In genomic region chr19:15280915-15281683, GRCh38 we compare ENCODE assay signal across 7 cellular contexts. TPM values are rescaled to one million over a fixed set of nuclear protein-coding genes. Genes with fewer than 3 reads are reported as not detected.
DNase-seq lines count a peak whose midpoint lies in the region; ATAC-seq and TF ChIP-seq lines count a peak whose summit lies in the region.

No MANE protein-coding gene starts in this region.

- no peak overlapping the region; the same call in 2 of the 3 replicates for H3K4me3 Mint-ChIP-seq in GM23338

- ATAC-seq in GM23338 (peak; percentile 34), HG03432 (IDR thresholded peaks at IDR 0.05; ENCODE audit: unreplicated experiment) (no peak), HG03095 (IDR thresholded peaks at IDR 0.05; ENCODE audit: unreplicated experiment) (no peak)

- H3K4me1 ChIP-seq in GM23338 (ENCODE audit: insufficient read depth) (peaks cover 71% of the 10 kb centered on the region), ascending aorta (peaks cover 37 to 95% of the 10 kb centered on the region in 2 donors), hepatocyte (ENCODE audit: insufficient read depth) (peaks cover 70% of the 10 kb centered on the region)

- H3K27me3 ChIP-seq in GM23338 (ENCODE audit: insufficient read depth) (no peaks in the 10 kb centered on the region), ascending aorta (no peaks in the 10 kb centered on the region), hepatocyte (no peaks in the 10 kb centered on the region)

- H3K4me1 Mint-ChIP-seq in GM23338: peaks cover 80% of the 10 kb centered on the region

- H3K79me2 ChIP-seq in GM23338 (replicated peaks; ENCODE audit: insufficient read depth): peaks cover 100% of the 10 kb centered on the region
- H3K79me2 ChIP-seq in hepatocyte: peaks cover 100% of the 10 kb centered on the region

- H3K36me3 ChIP-seq in GM23338 (ENCODE audit: insufficient read depth) (no peaks in the 10 kb centered on the region), ascending aorta (peaks cover 0 to 2% of the 10 kb centered on the region in 2 donors), hepatocyte (replicated peaks; ENCODE audit: insufficient read depth, low read depth) (no peaks in the 10 kb centered on the region)

- H3K27ac Mint-ChIP-seq in GM23338: peak overlapping the region; percentile 75

- H3K9me3 Mint-ChIP-seq in GM23338: no peaks in the 10 kb centered on the region

- no peak for DNase-seq in GM23338 (ENCODE audit: low spot score)
- DNase-seq in NCI-H2171 (lab: John Stamatoyannopoulos, UW): peak; percentile 84
- DNase-seq in ascending aorta (ENCODE audit: low spot score in 2 of 2): peak in 1 of 2 donors; percentile 84
- peak; percentile 81 for DNase-seq in hepatocyte (ENCODE audit: low spot score)
- peak; percentile 89 for DNase-seq in retina

- 0 out of 2 replicates have a peak, but pooled peaks cover 7% of the 10 kb centered on the region for H3F3A ChIP-seq in GM23338 (replicated peaks; ENCODE audit: low read depth)

- no peaks in the 10 kb centered on the region for H3K36me3 Mint-ChIP-seq in GM23338 (ENCODE audit: low read depth)

- H3K4me3 ChIP-seq in GM23338: no peak overlapping the region
- H3K4me3 ChIP-seq in ascending aorta: no peak overlapping the region
- no peak overlapping the region for H3K4me3 ChIP-seq in hepatocyte

- H3K27ac ChIP-seq in GM23338 (ENCODE audit: low read depth) (peak overlapping the region; percentile 87), ascending aorta (peak overlapping the region; percentile 71 to 73), hepatocyte (peak overlapping the region; percentile 78)

- peaks cover 11% of the 10 kb centered on the region for H3K27me3 Mint-ChIP-seq in GM23338 (ENCODE audit: insufficient read depth, low read depth, poor library complexity)

- H3K9me2 ChIP-seq in GM23338 (ENCODE audit: insufficient read depth) (no peaks in the 10 kb centered on the region), hepatocyte (replicated peaks; ENCODE audit: insufficient read depth) (no peaks in the 10 kb centered on the region)

- H4K20me1 ChIP-seq in GM23338 (replicated peaks; ENCODE audit: insufficient read depth) (peaks cover 97% of the 10 kb centered on the region), hepatocyte (ENCODE audit: insufficient read depth, poor library complexity, severe bottlenecking) (peaks cover 100% of the 10 kb centered on the region)

- TF ChIP-seq CTCF in GM23338 (conservative IDR thresholded peaks at IDR 0.05; ENCODE audit: low read depth in 2 of 2) (no peak), ascending aorta (IDR thresholded peaks at IDR 0.05) (peak in 2 of 3 experiments; percentile 21 to 23), hepatocyte (IDR thresholded peaks at IDR 0.05; ENCODE audit: poor library complexity) (peak; percentile 16)

- H2AFZ ChIP-seq in GM23338 (no peak overlapping the region), hepatocyte (no peak overlapping the region)

- intact Hi-C loops in ascending aorta (cut with DNase I): loop anchor here (2.0 to 5.0 kb wide), 2 partner anchors 14 to 46 kb away; no protein-coding TSS in a partner anchor

- 41% methylated on average over 12 of the region's 12 CpGs for WGBS in hepatocyte (ENCODE audit: low lambda C conversion rate, missing lambda C conversion rate)

- no peaks in the 10 kb centered on the region for H3K9me3 ChIP-seq in ascending aorta
- no peaks in the 10 kb centered on the region for H3K9me3 ChIP-seq in hepatocyte (ENCODE audit: low read depth)

- 0 out of 2 replicates have a peak overlapping the region, but pooled peaks have one; percentile 3 for H3K4me2 ChIP-seq in GM23338
- peak overlapping the region; percentile 63 for H3K4me2 ChIP-seq in hepatocyte

TF ChIP-seq in GM23338, 12 proteins besides CTCF, POLR2A, EP300 and RAD21:
- no peak for TF ChIP-seq EZH2 (IDR thresholded peaks at IDR 0.05; ENCODE audit: low read depth, unreplicated experiment)
- TF ChIP-seq NANOG (IDR thresholded peaks at IDR 0.05; ENCODE audit: borderline replicate concordance): no peak
- no peak for TF ChIP-seq ZNF114 (CRISPR knock-in tag; IDR thresholded peaks at IDR 0.05)

RNA-seq across cellular contexts. Expression of gene EPHX3, which starts 48.9 kb away (rescaled TPM):
- total RNA-seq in GM23338 (2014; rRNA removed; shearing (Covaris generic)): 15.0 and 24.8 TPM in 2 replicates
- polyA plus RNA-seq in GM23338 (2016; fragmentation: Nextera tagmentation; extraction: Ambion mirVana) (19.7 and 19.8 TPM in 2 replicates), hepatocyte (3.5 and 3.6 TPM in 2 replicates)
- total RNA-seq in ascending aorta (not detected), hepatocyte (0.36 and 1.6 TPM in 2 replicates)

RNA-seq across cellular contexts. Expression of gene BRD4, which starts 51.2 kb away (rescaled TPM):
- 63.5 and 63.8 TPM in 2 replicates for total RNA-seq in GM23338 (2014; rRNA removed; shearing (Covaris generic))
- 115 and 127 TPM in 2 replicates for polyA plus RNA-seq in GM23338 (2016; fragmentation: Nextera tagmentation; extraction: Ambion mirVana)
- 55.3 TPM for total RNA-seq in ascending aorta
- total RNA-seq in hepatocyte: 18.0 and 18.1 TPM in 2 replicates
- 88.4 and 109 TPM in 2 replicates for polyA plus RNA-seq in hepatocyte

Comparison
In these comparisons a context has a peak if more than half of its experiments do, and no peak if none do; other contexts are left out.
1. CTCF ChIP-seq: peak in ascending aorta (2 of 3) and hepatocyte (single experiment); none in GM23338 (0 of 2).
2. Peak in every context shown above with its lines, with median percentiles within 50 percentile points of each other: H3K27ac ChIP-seq.